21 cellular contexts compared by ENCODE assay signal in genomic region chr6:31345026-31345730, GRCh38. TPM values are rescaled to one million over a fixed set of nuclear protein-coding genes. Genes with fewer than 3 reads are reported as not detected.
A peak's percentile ranks its signal among the peaks of the same experiment; 100 is the strongest.
DNase-seq lines count a peak whose midpoint lies in the region; ATAC-seq and TF ChIP-seq lines count a peak whose summit lies in the region.
"Had no signal": no experiment of that assay in that cellular context is flagged by ENCODE, and none has a peak within 500 bp of the region (broad histone marks: within the 10 kb centered on the region; RNA-seq: fewer than 3 reads in every experiment).

No MANE protein-coding gene starts in this region.

- intact Hi-C loops in esophagus muscularis mucosa (cut with DNase I): no loop called here
- intact Hi-C loops in naive thymus-derived CD4-positive, alpha-beta T cell (cut with micrococcal nuclease): no loop called here

- peaks cover 0 to 8% (median 7%) of the 10 kb centered on the region in 5 donors for H3K36me3 Mint-ChIP-seq in naive thymus-derived CD4-positive, alpha-beta T cell

- H3K4me3 ChIP-seq in GM06990 (replicated peaks; ENCODE audit: low read depth, low read length) (no peak overlapping the region), WERI-Rb-1 (ENCODE audit: low read depth, low read length) (no peak overlapping the region), esophagus muscularis mucosa (no peak overlapping the region)
- H3K4me3 ChIP-seq in naive thymus-derived CD4-positive, alpha-beta T cell (ENCODE audit: low read length): no peak overlapping the region

- peak; percentile 33 for ATAC-seq in naive thymus-derived CD4-positive, alpha-beta T cell
- ATAC-seq: Panc1 had no signal

- H3K27me3 ChIP-seq in GM06990 (replicated peaks; ENCODE audit: control insufficient read depth, insufficient read depth, low read length) (no peaks in the 10 kb centered on the region), WERI-Rb-1 (ENCODE audit: insufficient read depth, low read depth, severe bottlenecking) (peaks cover 15% of the 10 kb centered on the region), esophagus muscularis mucosa (no peaks in the 10 kb centered on the region)
- H3K27me3 ChIP-seq in naive thymus-derived CD4-positive, alpha-beta T cell (ENCODE audit: control insufficient read depth in 2 of 2, insufficient read depth in 2 of 2, low read length in 2 of 2): no peaks in the 10 kb centered on the region

- peaks cover 0 to 15% (median 0%) of the 10 kb centered on the region in 5 donors for H3K27me3 Mint-ChIP-seq in naive thymus-derived CD4-positive, alpha-beta T cell

- H3K9me3 Mint-ChIP-seq in naive thymus-derived CD4-positive, alpha-beta T cell: peaks cover under 1 to 11% (median 6%) of the 10 kb centered on the region in 11 donors

- no peak for TF ChIP-seq POLR2A in esophagus muscularis mucosa (IDR thresholded peaks at IDR 0.05; ENCODE audit: low read depth)

- peak overlapping the region in 1 of 9 donors; percentile 23 for H3K27ac Mint-ChIP-seq in naive thymus-derived CD4-positive, alpha-beta T cell

- H3K4me3 Mint-ChIP-seq in naive thymus-derived CD4-positive, alpha-beta T cell: no peak overlapping the region

- DNase-seq in GM06990 (ENCODE audit: extremely low read depth, insufficient read length) (no peak), WERI-Rb-1 (no peak), esophagus muscularis mucosa (ENCODE audit: extremely low spot score) (peak; percentile 19), NCI-H1048 (lab: John Stamatoyannopoulos, UW) (no peak), NCI-H446 (lab: John Stamatoyannopoulos, UW) (no peak), GM19240 (ENCODE audit: insufficient read length, low spot score) (no peak), kidney tubule cell (ENCODE audit: low spot score) (no peak)
- DNase-seq in naive thymus-derived CD4-positive, alpha-beta T cell: no peak
- DNase-seq: DMS53; EL; GOT3; IMR-90; NCI-H1417 treated with DMSO at 0.1 percent for 48 hours; NCI-H187; NCI-H774; NK-92 treated with Interleukin-12 subunit alpha and Interleukin-12 subunit beta, amount 100 ng/mL, for 24 hours; SIG-M5; SK-N-SH had no signal

- H3K27ac ChIP-seq in WERI-Rb-1 (no peak overlapping the region), esophagus muscularis mucosa (replicated peaks in 1 of 4) (no peak overlapping the region)
- no peak overlapping the region for H3K27ac ChIP-seq in naive thymus-derived CD4-positive, alpha-beta T cell (ENCODE audit: low read depth, low read length)
- H3K27ac ChIP-seq: C4-2B, KMS-11 had no signal

- 51% methylated on average over 5 of the region's 5 CpGs for WGBS in esophagus muscularis mucosa

- CTCF ChIA-PET in naive thymus-derived CD4-positive, alpha-beta T cell (lab: Charles Lee): interaction anchor here (0.7 to 1.2 kb wide), 3 partner anchors 21 to 559 kb away, joined by 3 to 4 read pairs (median 3); no protein-coding TSS in a partner anchor

- TF ChIP-seq CTCF in GM06990 (IDR thresholded peaks at IDR 0.05; ENCODE audit: insufficient read depth, low read length, poor library complexity, severe bottlenecking): peak; percentile 9
- TF ChIP-seq CTCF in WERI-Rb-1 (IDR thresholded peaks at IDR 0.05; ENCODE audit: low read depth, low read length): 0 out of 2 replicates have a peak, but pooled peaks have one; percentile 17
- TF ChIP-seq CTCF in esophagus muscularis mucosa (IDR thresholded peaks at IDR 0.05): no peak

- H3K4me1 ChIP-seq in esophagus muscularis mucosa: no peaks in the 10 kb centered on the region
- no peaks in the 10 kb centered on the region for H3K4me1 ChIP-seq in naive thymus-derived CD4-positive, alpha-beta T cell (ENCODE audit: control insufficient read depth in 2 of 2, insufficient read depth in 2 of 2, low read length in 2 of 2)

- H3K9me3 ChIP-seq in WERI-Rb-1 (ENCODE audit: severe bottlenecking) (peaks cover 12% of the 10 kb centered on the region), esophagus muscularis mucosa (peaks cover 0 to 5% (median 0%) of the 10 kb centered on the region in 4 donors)
- H3K9me3 ChIP-seq in naive thymus-derived CD4-positive, alpha-beta T cell (ENCODE audit: control insufficient read depth in 2 of 3, low read length in 3 of 3): peaks cover 0 to 5% (median 0%) of the 10 kb centered on the region in 3 experiments
- H3K9me3 ChIP-seq: SK-N-SH had no signal

- no peak for TF ChIP-seq EP300 in esophagus muscularis mucosa (IDR thresholded peaks at IDR 0.05)

- peaks cover 0 to 21% (median 8%) of the 10 kb centered on the region in 7 donors for H3K4me1 Mint-ChIP-seq in naive thymus-derived CD4-positive, alpha-beta T cell

- H3K36me3 ChIP-seq in GM06990 (ENCODE audit: control insufficient read depth, insufficient read depth, low read length): no peaks in the 10 kb centered on the region
- no peaks in the 10 kb centered on the region for H3K36me3 ChIP-seq in WERI-Rb-1
- H3K36me3 ChIP-seq in esophagus muscularis mucosa: no peaks in the 10 kb centered on the region
- H3K36me3 ChIP-seq in naive thymus-derived CD4-positive, alpha-beta T cell (ENCODE audit: control insufficient read depth in 2 of 3, insufficient read depth in 3 of 3, low read length in 3 of 3): no peaks in the 10 kb centered on the region

- POLR2A ChIA-PET in naive thymus-derived CD4-positive, alpha-beta T cell (lab: Charles Lee): interaction anchor here (0.6 to 1.3 kb wide), 3 partner anchors 10 to 836 kb away, joined by 3 to 7 read pairs (median 3); no protein-coding TSS in a partner anchor

RNA-seq across cellular contexts. Expression of gene HLA-B, which starts 11.8 kb away (rescaled TPM):
- 100 to 1,000 TPM; 336 to 628 (median 502) TPM for total RNA-seq in esophagus muscularis mucosa
- 1,000 to 10,000 TPM; 5,136 to 7,364 (median 5,516) TPM for total RNA-seq in naive thymus-derived CD4-positive, alpha-beta T cell
- 1,000 to 10,000 TPM; 5,467 to 7,459 TPM for polyA plus RNA-seq in naive thymus-derived CD4-positive, alpha-beta T cell

RNA-seq across cellular contexts. Expression of gene MICA, which starts 58.2 kb away (rescaled TPM):
- total RNA-seq in esophagus muscularis mucosa: 10 to 100 TPM; 18.9 to 35.4 (median 22.3) TPM
- 10 to 100 TPM; 12.1 to 17.4 (median 15.2) TPM for total RNA-seq in naive thymus-derived CD4-positive, alpha-beta T cell
- 1 to 10 TPM; 4.3 to 8.4 TPM for polyA plus RNA-seq in naive thymus-derived CD4-positive, alpha-beta T cell

Comparison
In these comparisons a context has a peak if more than half of its experiments do, and no peak if none do; other contexts are left out.
1. CTCF ChIP-seq: peak in GM06990 (single experiment) and WERI-Rb-1 (single experiment); none in esophagus muscularis mucosa (0 of 3).
2. RNA of gene HLA-B, which starts 11.8 kb away (total RNA-seq): 5,136 to 7,364 TPM in naive thymus-derived CD4-positive, alpha-beta T cell; 336 to 628 TPM in esophagus muscularis mucosa; every median in the first group is over 4 times any median in the second.